In genomic region chr5:90201923-90202322, GRCh38 we compare ENCODE assay signal across 15 cellular contexts.
A peak's percentile ranks its signal among the peaks of the same experiment; 100 is the strongest.
DNase-seq lines count a peak whose midpoint lies in the region; ATAC-seq and TF ChIP-seq lines count a peak whose summit lies in the region.
"Had no signal": no experiment of that assay in that cellular context is flagged by ENCODE, and none has a peak within 500 bp of the region (broad histone marks: within the 10 kb centered on the region; RNA-seq: fewer than 3 reads in every experiment).

No MANE protein-coding gene starts in this region.

- H3K27me3 Mint-ChIP-seq in activated CD4-positive, alpha-beta memory T cell treated with anti-CD3 and anti-CD28 coated beads for 36 hours, result no peaks in the 10 kb centered on the region

- no peak overlapping the region for H3K9ac ChIP-seq in SK-N-SH

- WGBS in SK-N-SH (ENCODE audit: low lambda C conversion rate), result 25% methylated on average over 3 of the region's 3 CpGs

- no peaks in the 10 kb centered on the region for H3K9me3 ChIP-seq in SK-N-SH
- H3K9me3 ChIP-seq: pancreas had no signal

- no peak for TF ChIP-seq RAD21 in SK-N-SH (IDR thresholded peaks at IDR 0.05; ENCODE audit: low read length)

- 0 out of 3 replicates have a peak, but pooled peaks have one; percentile 28 for ATAC-seq in SK-N-SH treated with all-trans-retinoic acid at 6 μM for 48 hours
- peak; percentile 52 for ATAC-seq in esophagus mucosa
- ATAC-seq in HG03139 (IDR thresholded peaks at IDR 0.05; ENCODE audit: unreplicated experiment), result no peak

- CTCF ChIA-PET in SK-N-SH (lab: Yijun Ruan, JAX), result no interaction called here
- CTCF ChIA-PET in activated CD4-positive, alpha-beta memory T cell treated with anti-CD3 and anti-CD28 coated beads for 36 hours (lab: Charles Lee), result no interaction called here

- no peaks in the 10 kb centered on the region for H3K36me3 Mint-ChIP-seq in activated CD4-positive, alpha-beta memory T cell treated with anti-CD3 and anti-CD28 coated beads for 36 hours

- H3K27ac ChIP-seq in SK-N-SH (ENCODE audit: low read depth in 2 of 2, low read length in 1 of 2) (no peak overlapping the region), coronary artery (no peak overlapping the region)
- H3K27ac ChIP-seq: pancreas, spleen had no signal

- no peak for DNase-seq in SK-N-SH
- peak; percentile 58 for DNase-seq in RPMI7951 (ENCODE audit: low read depth)
- DNase-seq in HUDEP-2 (lab: John Stamatoyannopoulos, UW; ENCODE audit: unreplicated experiment in 76 of 76), result no peak
- no peak for DNase-seq in coronary artery (ENCODE audit: low spot score)
- no peak for DNase-seq in activated CD4-positive, alpha-beta memory T cell treated with anti-CD3 and anti-CD28 coated beads for 36 hours
- DNase-seq: activated CD8-positive, alpha-beta memory T cell treated with anti-CD3 and anti-CD28 coated beads for 24 hours; activated effector memory CD4-positive, alpha-beta T cell treated with anti-CD3 and anti-CD28 coated beads, Interleukin-2, amount 50 U/mL, for 16 hours; aorta; NCI-H524 treated with DMSO at 0.1 percent for 48 hours; pancreas; Right ventricle myocardium superior; spleen had no signal

- no peaks in the 10 kb centered on the region for H3K4me1 Mint-ChIP-seq in activated CD4-positive, alpha-beta memory T cell treated with anti-CD3 and anti-CD28 coated beads for 36 hours (ENCODE audit: low read depth)

- H3K4me3 Mint-ChIP-seq in activated CD4-positive, alpha-beta memory T cell treated with anti-CD3 and anti-CD28 coated beads for 36 hours, result no peak overlapping the region

- no peak overlapping the region for H3K4me2 ChIP-seq in SK-N-SH

- H3K9me2 ChIP-seq in SK-N-SH, result no peaks in the 10 kb centered on the region

- H3F3A ChIP-seq in SK-N-SH (replicated peaks; ENCODE audit: insufficient read depth), result no peaks in the 10 kb centered on the region

- TF ChIP-seq EP300 in SK-N-SH (IDR thresholded peaks at IDR 0.05; ENCODE audit: borderline replicate concordance in 1 of 2, low read depth in 1 of 2, low read length in 1 of 2), result no peak

- no peak overlapping the region for H2AFZ ChIP-seq in SK-N-SH (ENCODE audit: low read depth)

- no peaks in the 10 kb centered on the region for H3K27me3 ChIP-seq in SK-N-SH (ENCODE audit: insufficient read depth)
- H3K27me3 ChIP-seq: pancreas, spleen had no signal

- H4K20me1 ChIP-seq in SK-N-SH (ENCODE audit: insufficient read depth), result no peaks in the 10 kb centered on the region

- H3K79me2 ChIP-seq in SK-N-SH (ENCODE audit: insufficient read depth), result no peaks in the 10 kb centered on the region

- POLR2A ChIA-PET in SK-N-SH (lab: Yijun Ruan, JAX), result no interaction called here
- POLR2A ChIA-PET in activated CD4-positive, alpha-beta memory T cell treated with anti-CD3 and anti-CD28 coated beads for 36 hours (lab: Charles Lee), result no interaction called here

- H3K36me3 ChIP-seq in SK-N-SH (replicated peaks in 1 of 2; ENCODE audit: control insufficient read depth in 1 of 2, insufficient read depth in 2 of 2, low read length in 1 of 2), result no peaks in the 10 kb centered on the region
- H3K36me3 ChIP-seq: pancreas, spleen had no signal

- no peak overlapping the region for H3K4me3 ChIP-seq in SK-N-SH (ENCODE audit: low read depth in 2 of 2, low read length in 1 of 2)
- H3K4me3 ChIP-seq in coronary artery, result no peak overlapping the region
- H3K4me3 ChIP-seq: pancreas, spleen had no signal

- no peak for TF ChIP-seq CTCF in SK-N-SH (IDR thresholded peaks at IDR 0.05)
- no peak for TF ChIP-seq CTCF in coronary artery (IDR thresholded peaks at IDR 0.05)

- H3K4me1 ChIP-seq in SK-N-SH (ENCODE audit: control insufficient read depth in 1 of 2, insufficient read depth in 2 of 2, low read depth in 1 of 2, low read length in 1 of 2), result no peaks in the 10 kb centered on the region; a peak in 1 of 4 replicates
- H3K4me1 ChIP-seq: pancreas, spleen had no signal

- H3K27ac Mint-ChIP-seq in activated CD4-positive, alpha-beta memory T cell treated with anti-CD3 and anti-CD28 coated beads for 36 hours, result no peak overlapping the region

- peaks cover 9% of the 10 kb centered on the region for H3K9me3 Mint-ChIP-seq in activated CD4-positive, alpha-beta memory T cell treated with anti-CD3 and anti-CD28 coated beads for 36 hours

- intact Hi-C loops in activated CD4-positive, alpha-beta memory T cell treated with anti-CD3 and anti-CD28 coated beads for 36 hours (cut with micrococcal nuclease), result no loop called here

TF ChIP-seq in SK-N-SH treated with all-trans-retinoic acid at 6 μM for 48 hours, 23 proteins besides CTCF, POLR2A, EP300 and RAD21:
- TF ChIP-seq ZFP3 (CRISPR knock-in tag; IDR thresholded peaks at IDR 0.05) (no peak), ARNTL (CRISPR knock-in tag; IDR thresholded peaks at IDR 0.05; ENCODE audit: borderline replicate concordance, low read depth) (no peak)

TF ChIP-seq in SK-N-SH, 30 proteins besides CTCF, POLR2A, EP300 and RAD21:
- TF ChIP-seq POLR2AphosphoS5 (IDR thresholded peaks at IDR 0.05; ENCODE audit: low read depth, low read length) (no peak), SMC3 (IDR thresholded peaks at IDR 0.05; ENCODE audit: low read depth, low read length) (no peak), PBX3 (IDR thresholded peaks at IDR 0.05) (no peak), RCOR1 (IDR thresholded peaks at IDR 0.05; ENCODE audit: low read length) (no peak), FOSL2 (IDR thresholded peaks at IDR 0.05; ENCODE audit: borderline replicate concordance, low read depth) (no peak), ZBTB33 (IDR thresholded peaks at IDR 0.05; ENCODE audit: borderline replicate concordance, low read depth) (no peak), TEAD4 (IDR thresholded peaks at IDR 0.05; ENCODE audit: borderline replicate concordance, insufficient read depth) (no peak)
TF ChIP-seq in SK-N-SH: peak in this region for 0.
